ENCODE assay signal across 8 cellular contexts in genomic region chr3:20043398-20043797, GRCh38. TPM values are rescaled to one million over a fixed set of nuclear protein-coding genes. Genes with fewer than 3 reads are reported as not detected.
DNase-seq lines count a peak whose midpoint lies in the region; ATAC-seq and TF ChIP-seq lines count a peak whose summit lies in the region.

No MANE protein-coding gene starts in this region.

- DNase-seq in EL (peak; percentile 43), RWPE1 (ENCODE audit: low spot score) (no peak), left lobe of liver (ENCODE audit: low spot score) (peak; percentile 93), NCI-H1048 (lab: John Stamatoyannopoulos, UW) (no peak)
- DNase-seq in stimulated activated CD8-positive, alpha-beta memory T cell treated with anti-CD3 and anti-CD28 coated beads, Interleukin-4, amount 100 ng/mL, for 24 hours (ENCODE audit: low read depth) = peak; percentile 20

- CTCF ChIA-PET in RWPE1 (lab: Yijun Ruan, JAX) = no interaction called here

- POLR2A ChIA-PET in RWPE1 (lab: Yijun Ruan, JAX; ENCODE audit: low non-redundant PET) = interaction anchor here (0.7 kb wide), 1 partner anchor 96 kb away, joined by 3 read pairs; no protein-coding TSS in a partner anchor

- H3K27ac ChIP-seq in RWPE1 (peak overlapping the region; percentile 68), angular gyrus (ENCODE audit: low read depth, low read length) (peak overlapping the region; percentile 40)

- no peak for TF ChIP-seq CTCF in RWPE1 (conservative IDR thresholded peaks at IDR 0.05; ENCODE audit: low read depth)

- ATAC-seq in HG02610 (IDR thresholded peaks at IDR 0.05; ENCODE audit: unreplicated experiment) (peak; percentile 29), left lobe of liver (peak; percentile 49), HG03159 (IDR thresholded peaks at IDR 0.05; ENCODE audit: unreplicated experiment) (no peak)

RNA-seq across cellular contexts. Expression of gene KAT2B, which starts 3.2 kb away (rescaled TPM):
- 25.6 TPM for total RNA-seq in left lobe of liver

RNA-seq across cellular contexts. Expression of gene PP2D1, which starts 31.3 kb away (rescaled TPM):
- total RNA-seq in left lobe of liver = not detected

Comparison
In these comparisons a context has a peak if more than half of its experiments do, and no peak if none do; other contexts are left out.
1. DNase-seq: peak in EL (single experiment), left lobe of liver (single experiment) and stimulated activated CD8-positive, alpha-beta memory T cell treated with anti-CD3 and anti-CD28 coated beads, Interleukin-4, amount 100 ng/mL, for 24 hours (single experiment); none in RWPE1 (single experiment) and NCI-H1048 (single experiment).